Comparison of ENCODE assay signal across 26 cellular contexts in the genomic region with DNA sequence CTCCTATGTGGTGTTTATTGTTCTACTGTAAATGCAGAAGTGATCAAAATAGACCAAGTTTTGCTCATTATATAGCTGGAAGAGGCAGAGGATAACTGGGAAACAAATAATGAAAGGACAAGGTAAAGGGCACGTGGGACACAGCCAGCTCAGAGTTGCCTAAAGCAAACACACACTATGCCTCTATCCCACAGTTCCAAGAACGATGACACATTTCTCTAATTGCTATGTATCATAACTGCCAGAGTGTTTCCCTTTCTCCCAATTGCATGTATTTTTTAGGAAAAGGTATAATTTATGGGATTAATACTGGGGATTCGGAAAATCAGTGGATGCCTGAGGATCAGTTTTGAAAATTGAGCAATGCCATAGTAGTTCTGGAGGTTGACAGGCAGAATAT. TPM values are rescaled to one million over a fixed set of nuclear protein-coding genes. Genes with fewer than 3 reads are reported as not detected.
DNase-seq lines count a peak whose midpoint lies in the region; ATAC-seq, FAIRE-seq and TF ChIP-seq lines count a peak whose summit lies in the region.
"Had no signal": no experiment of that assay in that cellular context is flagged by ENCODE, and none has a peak within 500 bp of the region (broad histone marks: within the 10 kb centered on the region; RNA-seq: fewer than 3 reads in every experiment).

No MANE protein-coding gene starts in this region.

- peak overlapping the region; percentile 94 for H3K27ac Mint-ChIP-seq in Calu3 (ENCODE audit: unreplicated experiment)
- H3K27ac Mint-ChIP-seq: activated CD4-positive, alpha-beta T cell treated with anti-CD3 and anti-CD28 coated beads, Interleukin-2, amount 10 ng/mL, durations not matched to agents 7 days and 5 days; activated naive CD4-positive, alpha-beta T cell treated with anti-CD3 and anti-CD28 coated beads, Interleukin-2, amount 50 U/mL, for 72 hours; naive thymus-derived CD4-positive, alpha-beta T cell; stimulated activated naive CD8-positive, alpha-beta T cell treated with anti-CD3 and anti-CD28 coated beads, Interleukin-15, Interleukin-2, amounts not matched to agents 100 ng/mL and 50 ng/mL, for 24 hours had no signal

- no peak for DNase-seq in Calu3
- DNase-seq in MG63, result peak; percentile 26
- DNase-seq in bronchial epithelial cell (ENCODE audit: low read depth), result peak; percentile 57
- DNase-seq in right lobe of liver, result peak; percentile 49 to 78 (median 65)
- DNase-seq in DMS 273 (lab: John Stamatoyannopoulos, UW; ENCODE audit: unreplicated experiment), result no peak
- DNase-seq: activated CD4-positive, alpha-beta T cell treated with anti-CD3 and anti-CD28 coated beads, Interleukin-2, amount 10 ng/mL, durations not matched to agents 7 days and 5 days; BE2C; DMS79 treated with DMSO at 0.1 percent for 48 hours; erythroblast; mesendoderm; MM.1S; naive thymus-derived CD4-positive, alpha-beta T cell; NCI-H1417 treated with DMSO at 0.1 percent for 48 hours; NCI-H446 treated with DMSO at 0.1 percent for 48 hours; RPMI8226; SK-N-SH; stimulated activated CD4-positive, alpha-beta T cell treated with anti-CD3 and anti-CD28 coated beads, Interleukin-12 subunit alpha, Interleukin-12 subunit beta, amount 100 ng/mL, for 4 hours; stimulated activated CD4-positive, alpha-beta T cell treated with anti-CD3 and anti-CD28 coated beads, Interleukin-4, amount 100 ng/mL, for 4 hours; transverse colon; WERI-Rb-1 had no signal

- WGBS in right lobe of liver (ENCODE audit: insufficient coverage, low coverage, low lambda C conversion rate, missing lambda C conversion rate), result 51% methylated on average over 3 of the region's 3 CpGs

- TF ChIP-seq CTCF in Calu3 (IDR thresholded peaks at IDR 0.05; ENCODE audit: unreplicated experiment), result no peak
- no peak for TF ChIP-seq CTCF in bronchial epithelial cell (IDR thresholded peaks at IDR 0.05; ENCODE audit: insufficient read depth, low read length, severe bottlenecking)
- TF ChIP-seq CTCF in right lobe of liver (IDR thresholded peaks at IDR 0.05), result no peak

- H3K27me3 ChIP-seq in MG63 (no peaks in the 10 kb centered on the region), bronchial epithelial cell (ENCODE audit: control insufficient read depth, insufficient read depth, low read length) (no peaks in the 10 kb centered on the region), right lobe of liver (no peaks in the 10 kb centered on the region)
- H3K27me3 ChIP-seq: BE2C, transverse colon had no signal

- H3K4me1 ChIP-seq in right lobe of liver, result peaks cover 0 to 11% (median 3%) of the 10 kb centered on the region in 4 donors

- H3K27ac ChIP-seq in right lobe of liver, result peak overlapping the region; percentile 41 to 76 (median 58)
- H3K27ac ChIP-seq: transverse colon, WERI-Rb-1 had no signal

- BruUV-seq in Calu3 (replicated peaks; lab: Mats Ljungman, UMichigan), result TSS peak; percentile 70

- H3K4me3 ChIP-seq in MG63 (no peak overlapping the region), bronchial epithelial cell (ENCODE audit: low read depth, low read length) (no peak overlapping the region), right lobe of liver (no peak overlapping the region)
- H3K4me3 ChIP-seq: transverse colon had no signal

- ATAC-seq in right lobe of liver (peak; percentile 95 to 97 (median 96)), HG03354 (IDR thresholded peaks at IDR 0.05; ENCODE audit: poor library complexity, severe bottlenecking, unreplicated experiment) (no peak), HG03571 (IDR thresholded peaks at IDR 0.05; ENCODE audit: unreplicated experiment) (no peak), GM19467 (IDR thresholded peaks at IDR 0.05; ENCODE audit: unreplicated experiment) (no peak)
- ATAC-seq: activated naive CD4-positive, alpha-beta T cell treated with anti-CD3 and anti-CD28 coated beads, Interleukin-2, amount 50 U/mL, for 72 hours; naive thymus-derived CD4-positive, alpha-beta T cell had no signal

- CTCF ChIA-PET in Calu3 (lab: Charles Lee), result interaction anchor here (1.2 to 1.8 kb wide), 9 partner anchors 14 to 327 kb away, joined by 3 to 13 read pairs (median 4); a partner anchor contains a TSS

- no peaks in the 10 kb centered on the region for H3K27me3 Mint-ChIP-seq in Calu3 (ENCODE audit: unreplicated experiment)
- H3K27me3 Mint-ChIP-seq: activated CD4-positive, alpha-beta T cell treated with anti-CD3 and anti-CD28 coated beads, Interleukin-2, amount 10 ng/mL, durations not matched to agents 7 days and 5 days had no signal

- H3K36me3 ChIP-seq in MG63, result no peaks in the 10 kb centered on the region
- H3K36me3 ChIP-seq in bronchial epithelial cell (ENCODE audit: control insufficient read depth, insufficient read depth, low read length), result no peaks in the 10 kb centered on the region
- H3K36me3 ChIP-seq in right lobe of liver, result no peaks in the 10 kb centered on the region
- H3K36me3 ChIP-seq: BE2C, transverse colon, WERI-Rb-1 had no signal

- no peak for TF ChIP-seq POLR2A in right lobe of liver (IDR thresholded peaks at IDR 0.05)

- intact Hi-C loops in Calu3 (cut with micrococcal nuclease; ENCODE audit: unreplicated experiment), result loop anchor here (2.0 to 5.0 kb wide), 3 partner anchors 15 to 70 kb away; no protein-coding TSS in a partner anchor
- intact Hi-C loops in right lobe of liver (cut with DNase I), result no loop called here

- H3K36me3 Mint-ChIP-seq in Calu3 (ENCODE audit: insufficient read depth, unreplicated experiment), result no peaks in the 10 kb centered on the region
- H3K36me3 Mint-ChIP-seq: activated naive CD4-positive, alpha-beta T cell treated with anti-CD3 and anti-CD28 coated beads, Interleukin-2, amount 50 U/mL, for 72 hours had no signal

- H3K9me3 ChIP-seq in MG63, result no peaks in the 10 kb centered on the region
- H3K9me3 ChIP-seq in right lobe of liver, result no peaks in the 10 kb centered on the region
- H3K9me3 ChIP-seq: BE2C, SK-N-SH, transverse colon had no signal

- no peak for FAIRE-seq in bronchial epithelial cell (lab: Jason Lieb, UNC)
- FAIRE-seq: A204.1 had no signal

- peak overlapping the region; percentile 42 for H3K4me3 Mint-ChIP-seq in Calu3 (ENCODE audit: low read depth, unreplicated experiment)
- H3K4me3 Mint-ChIP-seq: activated CD4-positive, alpha-beta T cell treated with anti-CD3 and anti-CD28 coated beads, Interleukin-2, amount 10 ng/mL, durations not matched to agents 7 days and 5 days; naive thymus-derived CD4-positive, alpha-beta T cell; stimulated activated naive CD8-positive, alpha-beta T cell treated with anti-CD3 and anti-CD28 coated beads, Interleukin-15, Interleukin-2, amounts not matched to agents 100 ng/mL and 50 ng/mL, for 24 hours had no signal

- no peaks in the 10 kb centered on the region for H3K9me3 Mint-ChIP-seq in Calu3 (ENCODE audit: low read depth, unreplicated experiment)
- H3K9me3 Mint-ChIP-seq: activated naive CD4-positive, alpha-beta T cell treated with anti-CD3 and anti-CD28 coated beads, Interleukin-2, amount 50 U/mL, for 72 hours; stimulated activated naive CD8-positive, alpha-beta T cell treated with anti-CD3 and anti-CD28 coated beads, Interleukin-15, Interleukin-2, amounts not matched to agents 100 ng/mL and 50 ng/mL, for 24 hours had no signal

- peaks cover 21% of the 10 kb centered on the region for H3K4me1 Mint-ChIP-seq in Calu3 (ENCODE audit: low read depth, unreplicated experiment)
- H3K4me1 Mint-ChIP-seq: activated CD4-positive, alpha-beta T cell treated with anti-CD3 and anti-CD28 coated beads, Interleukin-2, amount 10 ng/mL, durations not matched to agents 7 days and 5 days; naive thymus-derived CD4-positive, alpha-beta T cell had no signal

RNA-seq across cellular contexts. Expression of a gene that starts 49.0 kb away (rescaled TPM):
- total RNA-seq in Calu3 (2022) (28.1 and 30.9 TPM in 2 replicates), bronchial epithelial cell (6.6 and 11.6 TPM in 2 replicates), right lobe of liver (10 to 100 TPM in 5 of 6 experiments, 1 to 10 TPM in 1; 8.6 to 45.7 (median 22.6) TPM)
- 11.0 and 16.5 TPM in 2 replicates for total RNA-seq in MG63 (2014; rRNA removed; shearing (Covaris generic); ENCODE audit: low replicate concordance)

Comparison
In these comparisons a context has a peak if more than half of its experiments do, and no peak if none do; other contexts are left out.
1. DNase-seq: peak in MG63 (single experiment), bronchial epithelial cell (single experiment) and right lobe of liver (3 of 3); none in Calu3 (single experiment) and DMS 273 (single experiment).
2. ATAC-seq: peak in right lobe of liver (4 of 4); none in HG03354 (single experiment), HG03571 (single experiment) and GM19467 (single experiment).